11 cellular contexts compared by ENCODE assay signal in the genomic region with DNA sequence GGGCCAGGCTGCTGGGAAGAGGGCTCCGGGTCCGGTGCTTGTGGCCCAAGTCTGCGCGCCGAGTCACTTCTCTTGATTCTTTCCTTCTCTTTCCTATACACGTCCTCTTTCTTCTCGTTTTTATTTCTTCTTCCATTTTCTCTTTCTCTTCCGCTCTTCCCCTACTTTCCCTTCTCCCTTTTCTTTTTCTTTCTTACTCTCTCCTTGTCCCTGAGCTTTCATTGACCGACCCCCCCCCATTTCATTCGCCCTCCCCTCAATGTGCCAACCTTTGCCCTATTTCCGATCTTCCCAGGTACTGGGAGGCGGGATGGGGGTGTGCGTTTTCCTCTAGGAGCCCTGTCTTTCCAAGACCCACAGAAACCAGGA. TPM values are rescaled to one million over a fixed set of nuclear protein-coding genes. Genes with fewer than 3 reads are reported as not detected.
DNase-seq lines count a peak whose midpoint lies in the region; ATAC-seq, FAIRE-seq and TF ChIP-seq lines count a peak whose summit lies in the region.
"Had no signal": no experiment of that assay in that cellular context is flagged by ENCODE, and none has a peak within 500 bp of the region (broad histone marks: within the 10 kb centered on the region; RNA-seq: fewer than 3 reads in every experiment).

No MANE protein-coding gene starts in this region.

- 29% methylated on average over 13 of the region's 13 CpGs for WGBS in HepG2 (ENCODE audit: low lambda C conversion rate)

- no peak overlapping the region for H3K9ac ChIP-seq in HepG2 (ENCODE audit: insufficient read depth, low read depth, low read length)

- no peak overlapping the region for H2AFZ ChIP-seq in HepG2 (ENCODE audit: low read length)

- peaks cover 12% of the 10 kb centered on the region; the same call in 1 of the 2 replicates for H4K20me1 ChIP-seq in HepG2 (ENCODE audit: insufficient read depth, low read length)

- no peak for TF ChIP-seq EP300 in HepG2 (IDR thresholded peaks at IDR 0.05; ENCODE audit: low read depth in 2 of 2, low read length in 2 of 2)
- TF ChIP-seq EP300 in HepG2 (CRISPR knock-in tag; IDR thresholded peaks at IDR 0.05; ENCODE audit: borderline replicate concordance): no peak

- H3K27ac ChIP-seq in WERI-Rb-1: peak overlapping the region; percentile 88; the same call in 1 of the 2 replicates
- H3K27ac ChIP-seq in HepG2 (ENCODE audit: extremely low read length, insufficient read depth, low read length): peak overlapping the region; percentile 17

- in situ Hi-C loops in HepG2 (cut with HindIII; ENCODE audit: extremely low pct_ligation_motif_present, low pct_unique_long_range_greater_than_20kb): no loop called here

- H3K9me3 Mint-ChIP-seq in stimulated activated naive CD8-positive, alpha-beta T cell treated with anti-CD3 and anti-CD28 coated beads, Interleukin-15, Interleukin-2, amounts not matched to agents 100 ng/mL and 50 ng/mL, for 24 hours: peaks cover 3% of the 10 kb centered on the region
- H3K9me3 Mint-ChIP-seq in type B pancreatic cell: no peaks in the 10 kb centered on the region

- H3K4me3 ChIP-seq in WERI-Rb-1 (ENCODE audit: low read depth, low read length) (peak overlapping the region; percentile 82), HepG2 (replicated peaks in 1 of 3; ENCODE audit: insufficient read depth in 1 of 3, low read depth in 2 of 3, low read length in 3 of 3) (peak overlapping the region; percentile 53 to 77 (median 62))

- H3K36me3 Mint-ChIP-seq in stimulated activated naive CD8-positive, alpha-beta T cell treated with anti-CD3 and anti-CD28 coated beads, Interleukin-15, Interleukin-2, amounts not matched to agents 100 ng/mL and 50 ng/mL, for 24 hours (ENCODE audit: low read depth): no peaks in the 10 kb centered on the region
- H3K36me3 Mint-ChIP-seq in type B pancreatic cell: no peaks in the 10 kb centered on the region

- H3K9me3 ChIP-seq in WERI-Rb-1 (ENCODE audit: severe bottlenecking) (no peaks in the 10 kb centered on the region), HepG2 (ENCODE audit: low read length) (no peaks in the 10 kb centered on the region)

- no peak for ATAC-seq in stimulated activated naive CD8-positive, alpha-beta T cell treated with anti-CD3 and anti-CD28 coated beads, Interleukin-15, Interleukin-2, amounts not matched to agents 100 U/mL and 50 U/mL, for 24 hours
- ATAC-seq in HepG2 (no peak), HG03045 (IDR thresholded peaks at IDR 0.05; ENCODE audit: unreplicated experiment) (no peak), GM21381 (IDR thresholded peaks at IDR 0.05; ENCODE audit: unreplicated experiment) (no peak)
- ATAC-seq: Right ventricle myocardium inferior had no signal

- no peak for TF ChIP-seq RAD21 in HepG2 (CRISPR knock-in tag; IDR thresholded peaks at IDR 0.05)

- TF ChIP-seq CTCF in WERI-Rb-1 (IDR thresholded peaks at IDR 0.05; ENCODE audit: low read depth, low read length): no peak
- no peak for TF ChIP-seq CTCF in HepG2 (CRISPR knock-in tag; IDR thresholded peaks at IDR 0.05)
- no peak for TF ChIP-seq CTCF in type B pancreatic cell (conservative IDR thresholded peaks at IDR 0.05)

- CTCF ChIA-PET in HepG2 (lab: Yijun Ruan, JAX; ENCODE audit: low intra/inter-chr PET ratio, low total read pairs): interaction anchor here (1.5 to 1.7 kb wide), 3 partner anchors 125 to 647 kb away, joined by 4 to 5 read pairs (median 4); no protein-coding TSS in a partner anchor

- peaks cover 19% of the 10 kb centered on the region for H3K79me2 ChIP-seq in HepG2 (ENCODE audit: insufficient read depth, low read length)

- intact Hi-C loops in HepG2 (cut with micrococcal nuclease; ENCODE audit: unreplicated experiment): loop anchor here (1.0 to 5.0 kb wide), 3 partner anchors 125 to 689 kb away; no protein-coding TSS in a partner anchor

- peaks cover 58% of the 10 kb centered on the region for H3K4me1 Mint-ChIP-seq in stimulated activated naive CD8-positive, alpha-beta T cell treated with anti-CD3 and anti-CD28 coated beads, Interleukin-15, Interleukin-2, amounts not matched to agents 100 ng/mL and 50 ng/mL, for 24 hours (ENCODE audit: low read depth)
- peaks cover 25% of the 10 kb centered on the region for H3K4me1 Mint-ChIP-seq in type B pancreatic cell (ENCODE audit: unreplicated experiment)

- H3K36me3 ChIP-seq in WERI-Rb-1 (peaks cover 42% of the 10 kb centered on the region), HepG2 (replicated peaks in 1 of 2; ENCODE audit: control insufficient read depth in 1 of 2, insufficient read depth in 2 of 2, low read length in 2 of 2) (0 out of 5 replicates have a peak, but pooled peaks cover 0 to 1% of the 10 kb centered on the region in 2 experiments)

- no peak for DNase-seq in stimulated activated naive CD8-positive, alpha-beta T cell treated with anti-CD3 and anti-CD28 coated beads, Interleukin-15, Interleukin-2, amounts not matched to agents 100 U/mL and 50 U/mL, for 24 hours
- DNase-seq in WERI-Rb-1 (no peak), HepG2 (ENCODE audit: low spot score) (no peak), type B pancreatic cell (ENCODE audit: extremely low spot score, unreplicated experiment) (no peak), NCI-H82 (lab: John Stamatoyannopoulos, UW) (no peak)
- DNase-seq: cortex of kidney had no signal

- peak overlapping the region; percentile 56 for H3K4me3 Mint-ChIP-seq in stimulated activated naive CD8-positive, alpha-beta T cell treated with anti-CD3 and anti-CD28 coated beads, Interleukin-15, Interleukin-2, amounts not matched to agents 100 ng/mL and 50 ng/mL, for 24 hours
- H3K4me3 Mint-ChIP-seq in type B pancreatic cell: peak overlapping the region; percentile 91

- H3K4me2 ChIP-seq in HepG2 (ENCODE audit: low read depth, low read length): peak overlapping the region; percentile 78

- FAIRE-seq in HepG2 (lab: Jason Lieb, UNC): no peak

- H3K27me3 ChIP-seq in WERI-Rb-1 (ENCODE audit: insufficient read depth, low read depth, severe bottlenecking) (no peaks in the 10 kb centered on the region), HepG2 (ENCODE audit: control insufficient read depth in 1 of 2, insufficient read depth in 2 of 2, low read length in 2 of 2) (peaks cover 0 to 14% of the 10 kb centered on the region in 2 experiments; a peak in 2 of 5 replicates)

- POLR2A ChIA-PET in HepG2 (lab: Yijun Ruan, JAX): no interaction called here

- no peak for TF ChIP-seq POLR2A in HepG2 (IDR thresholded peaks at IDR 0.05; ENCODE audit: insufficient read depth in 1 of 2, low read depth in 2 of 2, low read length in 2 of 2)

- no TSS peak for BruUV-seq in HepG2 (replicated peaks; lab: Mats Ljungman, UMichigan)

- H3K27ac Mint-ChIP-seq in stimulated activated naive CD8-positive, alpha-beta T cell treated with anti-CD3 and anti-CD28 coated beads, Interleukin-15, Interleukin-2, amounts not matched to agents 100 ng/mL and 50 ng/mL, for 24 hours: peak overlapping the region; percentile 65
- H3K27ac Mint-ChIP-seq in type B pancreatic cell: peak overlapping the region; percentile 69

- peaks cover 38% of the 10 kb centered on the region for H3K4me1 ChIP-seq in HepG2 (ENCODE audit: insufficient read depth, low read length)

- H3K27me3 Mint-ChIP-seq in stimulated activated naive CD8-positive, alpha-beta T cell treated with anti-CD3 and anti-CD28 coated beads, Interleukin-15, Interleukin-2, amounts not matched to agents 100 ng/mL and 50 ng/mL, for 24 hours: peaks cover 90% of the 10 kb centered on the region
- peaks cover 97% of the 10 kb centered on the region for H3K27me3 Mint-ChIP-seq in type B pancreatic cell

RNA-seq across cellular contexts. Expression of gene ONECUT2, which starts 1.8 kb away (rescaled TPM):
- total RNA-seq in HepG2 (2016; rRNA removed; fragmentation: Illumina TruSeq; extraction: Trizol): 3.0 and 6.2 TPM in 2 replicates
- 0.30 and 0.35 TPM in 2 replicates for total RNA-seq in HepG2 (2016; cell fraction: cytosol; rRNA removed; fragmentation: Illumina TruSeq; extraction: Trizol; ENCODE audit: low read depth)
- total RNA-seq in HepG2 (2016; cell fraction: insoluble cytoplasmic fraction; rRNA removed; fragmentation: Illumina TruSeq; extraction: Trizol): 2.5 and 5.8 TPM in 2 replicates
- total RNA-seq in HepG2 (2016; cell fraction: membrane; rRNA removed; fragmentation: Illumina TruSeq; extraction: Trizol): 2.0 and 2.3 TPM in 2 replicates
- total RNA-seq in HepG2 (2016; cell fraction: nucleus; rRNA removed; fragmentation: Illumina TruSeq; extraction: Trizol): 7.8 and 8.6 TPM in 2 replicates
- polyA plus RNA-seq in HepG2 (2011; rRNA removed): 3.2 and 3.7 TPM in 2 replicates
- 0.94 and 2.0 TPM in 2 replicates for polyA plus RNA-seq in HepG2 (2011; cell fraction: cytosol; rRNA removed)
- polyA plus RNA-seq in HepG2 (2011; cell fraction: nucleus; rRNA removed): 5.2 and 8.5 TPM in 2 replicates
- 5.7 and 6.4 TPM in 2 replicates for polyA plus RNA-seq in HepG2 (2012)
- 0.16 and 0.31 TPM in 2 replicates for polyA plus RNA-seq in HepG2 (2016; cell fraction: cytosol; fragmentation: Illumina TruSeq; extraction: Trizol; ENCODE audit: low read depth)
- polyA plus RNA-seq in HepG2 (2016; cell fraction: insoluble cytoplasmic fraction; fragmentation: Illumina TruSeq; extraction: Trizol; ENCODE audit: low read depth): 3.3 TPM in 2 replicates
- 0.70 and 0.78 TPM in 2 replicates for polyA plus RNA-seq in HepG2 (2016; cell fraction: membrane; fragmentation: Illumina TruSeq; extraction: Trizol; ENCODE audit: low read depth)
- 8.3 and 9.1 TPM in 2 replicates for polyA plus RNA-seq in HepG2 (2016; cell fraction: nucleus; fragmentation: Illumina TruSeq; extraction: Trizol; ENCODE audit: insufficient read depth, low read depth)
- polyA minus RNA-seq in HepG2 (2011; rRNA and poly(A)+ RNA removed; ENCODE audit: low replicate concordance): 3.8 and 10.8 TPM in 2 replicates
- polyA minus RNA-seq in HepG2 (2011; cell fraction: cytosol; rRNA and poly(A)+ RNA removed): 4.7 and 7.6 TPM in 2 replicates
- polyA minus RNA-seq in HepG2 (2011; cell fraction: nucleus; rRNA and poly(A)+ RNA removed): 13.3 and 20.5 TPM in 2 replicates
- 6.8 and 16.1 TPM in 2 replicates for total RNA-seq in type B pancreatic cell (ENCODE audit: low replicate concordance)
- total RNA-seq: subcutaneous adipose tissue had no signal
